Comparison of ENCODE assay signal across 9 cellular contexts in genomic region chr18:47100214-47100831, GRCh38. TPM values are rescaled to one million over a fixed set of nuclear protein-coding genes. Genes with fewer than 3 reads are reported as not detected.
DNase-seq lines count a peak whose midpoint lies in the region; ATAC-seq and TF ChIP-seq lines count a peak whose summit lies in the region.
"Had no signal": no experiment of that assay in that cellular context is flagged by ENCODE, and none has a peak within 500 bp of the region (broad histone marks: within the 10 kb centered on the region; RNA-seq: fewer than 3 reads in every experiment).

No MANE protein-coding gene starts in this region.

- no peaks in the 10 kb centered on the region for H3K27me3 Mint-ChIP-seq in CD4-positive, alpha-beta T cell
- no peaks in the 10 kb centered on the region for H3K27me3 Mint-ChIP-seq in nephron (ENCODE audit: low read depth)
- H3K27me3 Mint-ChIP-seq: IgD-negative memory B cell had no signal

- H3K4me2 ChIP-seq in OCI-LY1 (ENCODE audit: low read length) = no peak overlapping the region

- no peak overlapping the region for H3K4me3 Mint-ChIP-seq in CD4-positive, alpha-beta T cell
- H3K4me3 Mint-ChIP-seq in nephron = no peak overlapping the region
- H3K4me3 Mint-ChIP-seq: IgD-negative memory B cell had no signal

- H3K9me2 ChIP-seq in OCI-LY1 (ENCODE audit: low read depth, low read length) = no peaks in the 10 kb centered on the region

- no peaks in the 10 kb centered on the region for H3K4me1 ChIP-seq in OCI-LY1 (ENCODE audit: insufficient read depth, low read length, severe bottlenecking)

- no peaks in the 10 kb centered on the region for H3K27me3 ChIP-seq in CD4-positive, alpha-beta T cell (ENCODE audit: control insufficient read depth, insufficient read depth, low read length)
- no peaks in the 10 kb centered on the region for H3K27me3 ChIP-seq in OCI-LY1 (ENCODE audit: insufficient read depth, low read length)

- H3F3A ChIP-seq in OCI-LY1 (ENCODE audit: insufficient read depth, low read length) = no peaks in the 10 kb centered on the region

- H3K4me3 ChIP-seq in OCI-LY1 (ENCODE audit: low read depth, low read length, poor library complexity, severe bottlenecking) = no peak overlapping the region

- TF ChIP-seq CTCF in CD4-positive, alpha-beta T cell (IDR thresholded peaks at IDR 0.05) = peak; percentile 86
- peak; percentile 76 for TF ChIP-seq CTCF in OCI-LY1 (IDR thresholded peaks at IDR 0.05; ENCODE audit: low read length)
- TF ChIP-seq CTCF in nephron (IDR thresholded peaks at IDR 0.05; ENCODE audit: unreplicated experiment in 3 of 3) = peak; percentile 70 to 77 (median 75)

- no peaks in the 10 kb centered on the region for H3K79me2 ChIP-seq in OCI-LY1 (ENCODE audit: insufficient read depth, low read length)

- no peaks in the 10 kb centered on the region for H4K20me1 ChIP-seq in OCI-LY1 (ENCODE audit: insufficient read depth, low read length)

- H3K36me3 ChIP-seq in OCI-LY1 (ENCODE audit: insufficient read depth, low read length) = peaks cover 5% of the 10 kb centered on the region; the same call in 1 of the 2 replicates

- ATAC-seq in CD4-positive, alpha-beta T cell (ENCODE audit: poor library complexity) = peak; percentile 49
- no peak for ATAC-seq in HG02870 (IDR thresholded peaks at IDR 0.05; ENCODE audit: unreplicated experiment)

- H3K36me3 Mint-ChIP-seq in CD4-positive, alpha-beta T cell (ENCODE audit: low read depth) = no peaks in the 10 kb centered on the region
- peaks cover 5% of the 10 kb centered on the region for H3K36me3 Mint-ChIP-seq in nephron (ENCODE audit: low read depth)

- no peaks in the 10 kb centered on the region for H3K9me3 ChIP-seq in CD4-positive, alpha-beta T cell (ENCODE audit: control insufficient read depth, low read length)
- H3K9me3 ChIP-seq in OCI-LY1 (ENCODE audit: low read length) = no peaks in the 10 kb centered on the region

- no peak overlapping the region for H3K27ac ChIP-seq in CD4-positive, alpha-beta T cell (ENCODE audit: low read depth, low read length)
- no peak overlapping the region for H3K27ac ChIP-seq in OCI-LY1 (ENCODE audit: low read depth, low read length, poor library complexity, severe bottlenecking)

- H3K9ac ChIP-seq in OCI-LY1 (ENCODE audit: low read length) = no peak overlapping the region

- H3K4me1 Mint-ChIP-seq in CD4-positive, alpha-beta T cell (ENCODE audit: low read depth) = no peaks in the 10 kb centered on the region
- H3K4me1 Mint-ChIP-seq in nephron = no peaks in the 10 kb centered on the region

- peak; percentile 31 to 57 (median 47) for DNase-seq in CD4-positive, alpha-beta T cell
- DNase-seq in HEK293T (ENCODE audit: extremely low spot score) = peak; percentile 49
- DNase-seq in activated T-cell treated with anti-CD3 and anti-CD28 coated beads, Interleukin-2, amount 50 U/mL, for 1 hour = peak; percentile 57
- DNase-seq in fibroblast of gingiva (ENCODE audit: low read depth) = peak; percentile 15
- peak; percentile 22 for DNase-seq in stromal cell of bone marrow (ENCODE audit: low read depth)

- POLR2A ChIA-PET in CD4-positive, alpha-beta T cell (lab: Charles Lee) = no interaction called here
- POLR2A ChIA-PET in HEK293T (lab: Yijun Ruan, JAX) = no interaction called here

- no peak overlapping the region for H2AFZ ChIP-seq in OCI-LY1 (ENCODE audit: low read length)

- intact Hi-C loops in CD4-positive, alpha-beta T cell (cut with DNase I, micrococcal nuclease) = loop anchor here (1.0 to 2.0 kb wide), 4 partner anchors 105 to 649 kb away; no protein-coding TSS in a partner anchor

- H3K9me3 Mint-ChIP-seq in CD4-positive, alpha-beta T cell = no peaks in the 10 kb centered on the region
- no peaks in the 10 kb centered on the region for H3K9me3 Mint-ChIP-seq in nephron
- H3K9me3 Mint-ChIP-seq: IgD-negative memory B cell had no signal

- CTCF ChIA-PET in CD4-positive, alpha-beta T cell (lab: Charles Lee) = interaction anchor here (1.0 to 3.2 kb wide), 3 partner anchors 104 to 649 kb away, joined by 4 to 14 read pairs (median 11); no protein-coding TSS in a partner anchor
- CTCF ChIA-PET in HEK293T (lab: Yijun Ruan, JAX) = interaction anchor here (0.6 to 1.5 kb wide), 2 partner anchors 59 to 105 kb away, joined by 3 to 7 read pairs; no protein-coding TSS in a partner anchor

- H3K27ac Mint-ChIP-seq in CD4-positive, alpha-beta T cell = no peak overlapping the region
- H3K27ac Mint-ChIP-seq in nephron = no peak overlapping the region
- H3K27ac Mint-ChIP-seq: IgD-negative memory B cell had no signal

TF ChIP-seq in HEK293T, 16 proteins besides CTCF, POLR2A, EP300 and RAD21:
- TF ChIP-seq NFRKB (IDR thresholded peaks at IDR 0.05) = no peak
- TF ChIP-seq BHLHE40 (IDR thresholded peaks at IDR 0.05; ENCODE audit: borderline replicate concordance) = no peak
- TF ChIP-seq TARDBP (IDR thresholded peaks at IDR 0.05) = no peak
- TF ChIP-seq PKNOX1 (IDR thresholded peaks at IDR 0.05) = no peak
- no peak for TF ChIP-seq LEF1 (IDR thresholded peaks at IDR 0.05; ENCODE audit: borderline replicate concordance)
- TF ChIP-seq ZNF384 (IDR thresholded peaks at IDR 0.05) = no peak
- no peak for TF ChIP-seq CTBP1 (IDR thresholded peaks at IDR 0.05; ENCODE audit: borderline replicate concordance)
- no peak for TF ChIP-seq SUZ12 (IDR thresholded peaks at IDR 0.05)
- no peak for TF ChIP-seq ELF4 (IDR thresholded peaks at IDR 0.05)
- TF ChIP-seq HDGF (IDR thresholded peaks at IDR 0.05; ENCODE audit: borderline replicate concordance) = no peak
- TF ChIP-seq SP1 (IDR thresholded peaks at IDR 0.05) = no peak

RNA-seq across cellular contexts. Expression of gene HDHD2, which starts 50.0 kb away (rescaled TPM):
- total RNA-seq in CD4-positive, alpha-beta T cell = 1 to 10 TPM; 7.3 to 8.9 TPM
